10 cellular contexts compared by ENCODE assay signal in the genomic region with DNA sequence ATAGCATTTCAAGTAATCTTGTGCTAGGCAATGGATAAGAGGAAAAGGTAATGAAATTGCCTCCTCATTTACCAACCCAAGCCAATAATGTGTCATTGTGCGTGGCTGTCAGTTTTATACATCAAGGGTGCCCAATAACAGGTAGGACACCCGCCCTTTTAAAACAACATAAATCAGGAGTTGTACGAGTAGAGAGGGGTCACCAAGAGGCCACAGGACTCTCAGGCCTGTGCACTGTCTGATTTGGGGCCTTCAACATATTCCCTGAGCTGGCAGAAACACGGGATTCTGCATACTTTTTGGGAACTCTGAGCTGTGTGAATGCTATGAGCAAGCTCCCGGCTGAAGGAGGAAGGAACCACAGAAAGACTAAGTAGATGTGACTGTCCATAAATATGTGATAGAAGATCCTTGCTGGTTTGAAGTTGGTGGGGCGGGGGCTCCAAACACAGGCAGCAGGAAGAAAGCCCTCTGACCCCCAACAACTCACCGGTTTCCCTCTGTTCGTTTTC.
DNase-seq lines count a peak whose midpoint lies in the region; ATAC-seq, FAIRE-seq and TF ChIP-seq lines count a peak whose summit lies in the region.
"Had no signal": no experiment of that assay in that cellular context is flagged by ENCODE, and none has a peak within 500 bp of the region (broad histone marks: within the 10 kb centered on the region; RNA-seq: fewer than 3 reads in every experiment).

No MANE protein-coding gene starts in this region.

- no peak overlapping the region for H3K14ac ChIP-seq in mesenchymal stem cell (ENCODE audit: low read length in 2 of 2)

- H3K4me1 ChIP-seq in HEK293 (ENCODE audit: control insufficient read depth, insufficient read depth, low read length) (peaks cover 13% of the 10 kb centered on the region), mesenchymal stem cell (ENCODE audit: control insufficient read depth, insufficient read depth, low read depth, low read length) (peaks cover 18% of the 10 kb centered on the region)

- H3K4me2 ChIP-seq in mesenchymal stem cell (ENCODE audit: low read length, poor library complexity, severe bottlenecking), result no peak overlapping the region

- POLR2A ChIA-PET in HEK293 (lab: Yijun Ruan, JAX), result no interaction called here

- no peaks in the 10 kb centered on the region for H3K79me1 ChIP-seq in mesenchymal stem cell (replicated peaks; ENCODE audit: low read length, poor library complexity, severe bottlenecking)

- CTCF ChIA-PET in HEK293 (lab: Yijun Ruan, JAX), result no interaction called here

- TF ChIP-seq CTCF in HEK293 (tag by site-specific recombination; IDR thresholded peaks at IDR 0.05) (no peak), WERI-Rb-1 (IDR thresholded peaks at IDR 0.05; ENCODE audit: low read depth, low read length) (no peak)

- H3K9me3 ChIP-seq in HEK293 (ENCODE audit: control insufficient read depth, insufficient read depth, low read depth, low read length) (no peaks in the 10 kb centered on the region), WERI-Rb-1 (ENCODE audit: severe bottlenecking) (no peaks in the 10 kb centered on the region), mesenchymal stem cell (ENCODE audit: control insufficient read depth, low read length) (no peaks in the 10 kb centered on the region)

- H3K9ac ChIP-seq in mesenchymal stem cell (ENCODE audit: low read length), result peak overlapping the region; percentile 86

- no peak overlapping the region for H4K91ac ChIP-seq in mesenchymal stem cell (ENCODE audit: low read length)

- peak overlapping the region; percentile 64 for H4K8ac ChIP-seq in mesenchymal stem cell (ENCODE audit: low read length)

- peaks cover 19 to 22% of the 10 kb centered on the region in 2 donors for H3K27me3 Mint-ChIP-seq in stimulated activated naive B cell treated with anti-CD40 and anti-IgM and Interleukin-4, amounts not matched to agents 10 μg/mL and 1 μg/mL and 100 μg/mL, for 72 hours

- H3K4me1 Mint-ChIP-seq in stimulated activated naive B cell treated with anti-CD40 and anti-IgM and Interleukin-4, amounts not matched to agents 10 μg/mL and 1 μg/mL and 100 μg/mL, for 72 hours, result peaks cover 44 to 59% of the 10 kb centered on the region in 2 donors

- H3K27ac ChIP-seq in HEK293 (ENCODE audit: extremely low read depth, low read depth, low read length), result peak overlapping the region; percentile 48
- peak overlapping the region; percentile 85 for H3K27ac ChIP-seq in WERI-Rb-1
- no peak overlapping the region for H3K27ac ChIP-seq in mesenchymal stem cell (ENCODE audit: low read length, poor library complexity, severe bottlenecking)

- H3K27me3 ChIP-seq in WERI-Rb-1 (ENCODE audit: insufficient read depth, low read depth, severe bottlenecking) (no peaks in the 10 kb centered on the region), mesenchymal stem cell (ENCODE audit: control insufficient read depth in 1 of 2, insufficient read depth in 1 of 2, low read length in 2 of 2) (no peaks in the 10 kb centered on the region)

- peak overlapping the region; percentile 25 for H3K27ac Mint-ChIP-seq in stimulated activated naive B cell treated with anti-CD40 and anti-IgM and Interleukin-4, amounts not matched to agents 10 μg/mL and 1 μg/mL and 100 μg/mL, for 72 hours
- H3K27ac Mint-ChIP-seq: memory B cell had no signal

- H2AFZ ChIP-seq in mesenchymal stem cell (ENCODE audit: low read depth, low read length), result no peak overlapping the region

- H2BK5ac ChIP-seq in mesenchymal stem cell (ENCODE audit: low read depth, low read length, poor library complexity, severe bottlenecking), result no peak overlapping the region

- no peaks in the 10 kb centered on the region for H3K36me3 ChIP-seq in HEK293 (ENCODE audit: control insufficient read depth in 2 of 2, insufficient read depth in 1 of 2, low read length in 2 of 2)
- no peaks in the 10 kb centered on the region for H3K36me3 ChIP-seq in WERI-Rb-1
- no peaks in the 10 kb centered on the region for H3K36me3 ChIP-seq in mesenchymal stem cell (ENCODE audit: control insufficient read depth in 1 of 2, insufficient read depth in 2 of 2, low read depth in 1 of 2, low read length in 2 of 2)

- peak overlapping the region; percentile 9 for H2BK120ac ChIP-seq in mesenchymal stem cell (ENCODE audit: low read depth, low read length)

- H3K18ac ChIP-seq in mesenchymal stem cell (ENCODE audit: low read depth in 1 of 2, low read length in 2 of 2), result no peak overlapping the region

- H3K4me3 Mint-ChIP-seq in stimulated activated naive B cell treated with anti-CD40 and anti-IgM and Interleukin-4, amounts not matched to agents 10 μg/mL and 1 μg/mL and 100 μg/mL, for 72 hours, result no peak overlapping the region
- H3K4me3 Mint-ChIP-seq: memory B cell had no signal

- H3K4me3 ChIP-seq in HEK293 (ENCODE audit: low read depth, low read length) (no peak overlapping the region), WERI-Rb-1 (ENCODE audit: low read depth, low read length) (no peak overlapping the region), mesenchymal stem cell (ENCODE audit: insufficient read depth in 1 of 2, low read depth in 1 of 2, low read length in 2 of 2) (peak overlapping the region in 1 of 2 experiments; percentile 61)

- H2AK5ac ChIP-seq in mesenchymal stem cell (ENCODE audit: low read length, severe bottlenecking), result no peak overlapping the region

- no peak for FAIRE-seq in H54 (lab: Jason Lieb, UNC)

- no peaks in the 10 kb centered on the region for H3K36me3 Mint-ChIP-seq in stimulated activated naive B cell treated with anti-CD40 and anti-IgM and Interleukin-4, amounts not matched to agents 10 μg/mL and 1 μg/mL and 100 μg/mL, for 72 hours
- H3K36me3 Mint-ChIP-seq: memory B cell had no signal

- H3K4ac ChIP-seq in mesenchymal stem cell (ENCODE audit: low read depth in 1 of 2, low read length in 2 of 2), result no peak overlapping the region

- WGBS in mesenchymal stem cell, result 54% methylated on average over 7 of the region's 8 CpGs

- H2BK15ac ChIP-seq in mesenchymal stem cell (ENCODE audit: low read depth, poor library complexity, severe bottlenecking), result no peak overlapping the region

- DNase-seq in WERI-Rb-1 (no peak), mesenchymal stem cell (no peak), H54 (ENCODE audit: insufficient read length, low spot score) (no peak), OCI-M1 (lab: John Stamatoyannopoulos, UW) (no peak)
- no peak for DNase-seq in stimulated activated naive B cell treated with anti-CD40 and anti-IgM and Interleukin-4, amounts not matched to agents 10 μg/mL and 1 μg/mL and 100 μg/mL, for 72 hours
- DNase-seq: activated CD4-positive, alpha-beta T cell treated with anti-CD3 and anti-CD28 coated beads, Interleukin-2, amount 50 U/mL, for 4 hours; SW 1271 had no signal

- TF ChIP-seq POLR2A in H54 (IDR thresholded peaks at IDR 0.05; ENCODE audit: low read depth, low read length), result no peak

- peak overlapping the region in 1 of 2 experiments; percentile 6 for H2BK12ac ChIP-seq in mesenchymal stem cell (ENCODE audit: low read length in 2 of 2)

- no peaks in the 10 kb centered on the region for H3K9me3 Mint-ChIP-seq in stimulated activated naive B cell treated with anti-CD40 and anti-IgM and Interleukin-4, amounts not matched to agents 10 μg/mL and 1 μg/mL and 100 μg/mL, for 72 hours
- H3K9me3 Mint-ChIP-seq: memory B cell had no signal

- H3K23ac ChIP-seq in mesenchymal stem cell (ENCODE audit: low read length in 2 of 2), result no peak overlapping the region

- no peak for ATAC-seq in stimulated activated naive B cell treated with anti-CD40 and anti-IgM and Interleukin-4, amounts not matched to agents 10 μg/mL and 1 μg/mL and 100 μg/mL, for 72 hours (replicated peaks)
- ATAC-seq in GM21786 (IDR thresholded peaks at IDR 0.05; ENCODE audit: unreplicated experiment), result no peak

TF ChIP-seq in HEK293, 187 proteins besides CTCF, POLR2A, EP300 and RAD21 (continues in another document):
- TF ChIP-seq, protein P1, sequence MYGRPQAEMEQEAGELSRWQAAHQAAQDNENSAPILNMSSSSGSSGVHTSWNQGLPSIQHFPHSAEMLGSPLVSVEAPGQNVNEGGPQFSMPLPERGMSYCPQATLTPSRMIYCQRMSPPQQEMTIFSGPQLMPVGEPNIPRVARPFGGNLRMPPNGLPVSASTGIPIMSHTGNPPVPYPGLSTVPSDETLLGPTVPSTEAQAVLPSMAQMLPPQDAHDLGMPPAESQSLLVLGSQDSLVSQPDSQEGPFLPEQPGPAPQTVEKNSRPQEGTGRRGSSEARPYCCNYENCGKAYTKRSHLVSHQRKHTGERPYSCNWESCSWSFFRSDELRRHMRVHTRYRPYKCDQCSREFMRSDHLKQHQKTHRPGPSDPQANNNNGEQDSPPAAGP (tag by site-specific recombination; IDR thresholded peaks at IDR 0.05), result no peak
- no peak for TF ChIP-seq GLIS2 (tag by site-specific recombination; IDR thresholded peaks at IDR 0.05)
- TF ChIP-seq GLIS1 (tag by site-specific recombination; IDR thresholded peaks at IDR 0.05), result no peak
- TF ChIP-seq, protein P2, sequence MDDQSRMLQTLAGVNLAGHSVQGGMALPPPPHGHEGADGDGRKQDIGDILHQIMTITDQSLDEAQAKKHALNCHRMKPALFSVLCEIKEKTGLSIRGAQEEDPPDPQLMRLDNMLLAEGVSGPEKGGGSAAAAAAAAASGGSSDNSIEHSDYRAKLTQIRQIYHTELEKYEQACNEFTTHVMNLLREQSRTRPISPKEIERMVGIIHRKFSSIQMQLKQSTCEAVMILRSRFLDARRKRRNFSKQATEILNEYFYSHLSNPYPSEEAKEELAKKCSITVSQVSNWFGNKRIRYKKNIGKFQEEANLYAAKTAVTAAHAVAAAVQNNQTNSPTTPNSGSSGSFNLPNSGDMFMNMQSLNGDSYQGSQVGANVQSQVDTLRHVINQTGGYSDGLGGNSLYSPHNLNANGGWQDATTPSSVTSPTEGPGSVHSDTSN (CRISPR knock-in tag; IDR thresholded peaks at IDR 0.05), result no peak
- no peak for TF ChIP-seq ZNF785 (tag by site-specific recombination; IDR thresholded peaks at IDR 0.05)
- TF ChIP-seq, protein P3, sequence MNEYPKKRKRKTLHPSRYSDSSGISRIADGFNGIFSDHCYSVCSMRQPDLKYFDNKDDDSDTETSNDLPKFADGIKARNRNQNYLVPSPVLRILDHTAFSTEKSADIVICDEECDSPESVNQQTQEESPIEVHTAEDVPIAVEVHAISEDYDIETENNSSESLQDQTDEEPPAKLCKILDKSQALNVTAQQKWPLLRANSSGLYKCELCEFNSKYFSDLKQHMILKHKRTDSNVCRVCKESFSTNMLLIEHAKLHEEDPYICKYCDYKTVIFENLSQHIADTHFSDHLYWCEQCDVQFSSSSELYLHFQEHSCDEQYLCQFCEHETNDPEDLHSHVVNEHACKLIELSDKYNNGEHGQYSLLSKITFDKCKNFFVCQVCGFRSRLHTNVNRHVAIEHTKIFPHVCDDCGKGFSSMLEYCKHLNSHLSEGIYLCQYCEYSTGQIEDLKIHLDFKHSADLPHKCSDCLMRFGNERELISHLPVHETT (tag by site-specific recombination; IDR thresholded peaks at IDR 0.05), result no peak
- TF ChIP-seq ZNF660 (tag by site-specific recombination; IDR thresholded peaks at IDR 0.05), result no peak
- no peak for TF ChIP-seq ZNF2 (tag by site-specific recombination; IDR thresholded peaks at IDR 0.05)
- no peak for TF ChIP-seq FEZF1 (tag by site-specific recombination; IDR thresholded peaks at IDR 0.05)
- no peak for TF ChIP-seq ZNF585B (tag by site-specific recombination; IDR thresholded peaks at IDR 0.05)
- no peak for TF ChIP-seq ZNF239 (tag by site-specific recombination; IDR thresholded peaks at IDR 0.05)
- TF ChIP-seq HOXC10 (CRISPR knock-in tag; IDR thresholded peaks at IDR 0.05), result no peak
